8 cellular contexts compared by ENCODE assay signal in genomic region chr9:6413365-6414263, GRCh38. TPM values are rescaled to one million over a fixed set of nuclear protein-coding genes. Genes with fewer than 3 reads are reported as not detected.
DNase-seq lines count a peak whose midpoint lies in the region; ATAC-seq and TF ChIP-seq lines count a peak whose summit lies in the region.

No MANE protein-coding gene starts in this region.

- no peaks in the 10 kb centered on the region for H3K27me3 ChIP-seq in upper lobe of right lung

- no peaks in the 10 kb centered on the region for H3K36me3 ChIP-seq in upper lobe of right lung

- peaks cover 37% of the 10 kb centered on the region for H3K4me1 Mint-ChIP-seq in neural crest cell

- H3K4me3 ChIP-seq in fibroblast of pulmonary artery (replicated peaks; ENCODE audit: low read depth, low read length) (peak overlapping the region; percentile 84), upper lobe of right lung (peak overlapping the region; percentile 92)

- peaks cover 25% of the 10 kb centered on the region for H3K4me1 ChIP-seq in upper lobe of right lung

- peaks cover 5% of the 10 kb centered on the region for H3K36me3 Mint-ChIP-seq in neural crest cell (ENCODE audit: low read depth)

- DNase-seq in NCI-H2227 (lab: John Stamatoyannopoulos, UW; ENCODE audit: unreplicated experiment) (peak; percentile 34), fibroblast of pulmonary artery (ENCODE audit: low read depth) (peak; percentile 20), neural crest cell (ENCODE audit: low read depth, low spot score) (peak; percentile 2), upper lobe of right lung (peak; percentile 76), GM19240 (ENCODE audit: insufficient read length, low spot score) (no peak)
- DNase-seq in activated T-cell treated with anti-CD3 and anti-CD28 coated beads, Interleukin-2, amount 50 U/mL, for 48 hours = peak; percentile 45 to 55

- no peaks in the 10 kb centered on the region for H3K9me3 ChIP-seq in upper lobe of right lung

- ATAC-seq in GM18511 (IDR thresholded peaks at IDR 0.05; ENCODE audit: unreplicated experiment) = peak; percentile 25
- ATAC-seq in HG02642 (IDR thresholded peaks at IDR 0.05; ENCODE audit: poor library complexity, unreplicated experiment) = peak; percentile 29
- ATAC-seq in upper lobe of right lung = peak; percentile 56

- intact Hi-C loops in upper lobe of right lung (cut with DNase I) = no loop called here

- H3K9me3 Mint-ChIP-seq in neural crest cell = no peaks in the 10 kb centered on the region

- peak overlapping the region; percentile 88 for H3K27ac ChIP-seq in upper lobe of right lung

- H3K27me3 Mint-ChIP-seq in neural crest cell (ENCODE audit: low read depth) = peaks cover 16% of the 10 kb centered on the region

- H3K4me3 Mint-ChIP-seq in neural crest cell = peak overlapping the region; percentile 85

- peak overlapping the region; percentile 90 for H3K27ac Mint-ChIP-seq in neural crest cell (ENCODE audit: unreplicated experiment)

- no peak for TF ChIP-seq CTCF in fibroblast of pulmonary artery (IDR thresholded peaks at IDR 0.05; ENCODE audit: low read length, missing control alignments)
- TF ChIP-seq CTCF in neural crest cell (conservative IDR thresholded peaks at IDR 0.05) = peak; percentile 1
- no peak for TF ChIP-seq CTCF in upper lobe of right lung (IDR thresholded peaks at IDR 0.05)

RNA-seq across cellular contexts. Expression of gene UHRF2, which starts 0.6 kb away (rescaled TPM):
- 59.4 and 62.5 TPM in 2 replicates for total RNA-seq in neural crest cell
- 42.4 TPM for total RNA-seq in upper lobe of right lung
